In the genomic region with DNA sequence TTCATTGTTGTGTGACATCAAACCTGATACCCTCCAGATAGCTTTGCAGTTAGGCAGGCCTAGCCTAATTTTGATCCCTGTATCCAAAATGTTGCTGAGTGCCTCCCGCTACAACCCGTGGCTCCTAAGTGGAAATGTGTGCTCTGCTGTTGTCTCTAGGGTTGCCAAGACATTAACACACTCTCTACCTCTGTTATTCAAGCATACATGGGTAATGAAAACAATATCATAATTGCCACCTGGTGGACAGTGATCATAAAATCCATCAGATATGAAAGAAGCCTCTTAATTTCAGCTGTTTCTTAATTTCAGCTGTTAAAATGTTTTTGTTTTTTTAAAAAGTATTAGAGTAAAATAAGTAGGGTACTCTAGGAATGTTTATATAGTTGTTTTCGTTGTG, we compare ENCODE assay signal across 12 cellular contexts.
A peak's percentile ranks its signal among the peaks of the same experiment; 100 is the strongest.
DNase-seq lines count a peak whose midpoint lies in the region; ATAC-seq and TF ChIP-seq lines count a peak whose summit lies in the region.
"Had no signal": no experiment of that assay in that cellular context is flagged by ENCODE, and none has a peak within 500 bp of the region (broad histone marks: within the 10 kb centered on the region; RNA-seq: fewer than 3 reads in every experiment).

No MANE protein-coding gene starts in this region.

- no peaks in the 10 kb centered on the region for H3K9me3 Mint-ChIP-seq in T-helper 2 cell treated with Interferon-gamma antibody and Interleukin-4, amounts not matched to agents 5 μg/mL and 100 μg/mL, for 36 hours

- ATAC-seq in heart right ventricle (peak; percentile 61 to 95 (median 84)), GM18858 (IDR thresholded peaks at IDR 0.05; ENCODE audit: unreplicated experiment) (no peak), HG03025 (IDR thresholded peaks at IDR 0.05; ENCODE audit: low FRiP score, unreplicated experiment) (no peak), HG03108 (IDR thresholded peaks at IDR 0.05; ENCODE audit: unreplicated experiment) (no peak)

- H3K27me3 ChIP-seq in heart right ventricle: no peaks in the 10 kb centered on the region
- H3K27me3 ChIP-seq: neutrophil had no signal

- H3K27ac Mint-ChIP-seq in T-helper 2 cell treated with Interferon-gamma antibody and Interleukin-4, amounts not matched to agents 5 μg/mL and 100 μg/mL, for 36 hours: no peak overlapping the region

- TF ChIP-seq RAD21 in Ishikawa (IDR thresholded peaks at IDR 0.05; ENCODE audit: low read depth): peak; percentile 26; the same call in 1 of the 2 replicates

- DNase-seq in Ammon's horn (ENCODE audit: low spot score) (peak; percentile 40), RKO (ENCODE audit: low spot score) (peak; percentile 32), heart right ventricle (no peak)
- no peak for DNase-seq in T-helper 2 cell treated with Interferon-gamma antibody and Interleukin-4, amounts not matched to agents 5 μg/mL and 100 μg/mL, for 36 hours (ENCODE audit: low spot score)
- DNase-seq: cortex of kidney, WERI-Rb-1 had no signal

- no peaks in the 10 kb centered on the region for H3K4me1 Mint-ChIP-seq in T-helper 2 cell treated with Interferon-gamma antibody and Interleukin-4, amounts not matched to agents 5 μg/mL and 100 μg/mL, for 36 hours (ENCODE audit: low read depth)

- no peak overlapping the region for H3K4me3 ChIP-seq in heart right ventricle
- H3K4me3 ChIP-seq: thoracic aorta had no signal

- 51% methylated on average over 3 of the region's 3 CpGs for WGBS in heart right ventricle, 2 donors

- H3K36me3 ChIP-seq in heart right ventricle: no peaks in the 10 kb centered on the region
- H3K36me3 ChIP-seq: neutrophil, thoracic aorta, WERI-Rb-1 had no signal

- H3K36me3 Mint-ChIP-seq in T-helper 2 cell treated with Interferon-gamma antibody and Interleukin-4, amounts not matched to agents 5 μg/mL and 100 μg/mL, for 36 hours (ENCODE audit: low read depth): no peaks in the 10 kb centered on the region

- H3K4me3 Mint-ChIP-seq in T-helper 2 cell treated with Interferon-gamma antibody and Interleukin-4, amounts not matched to agents 5 μg/mL and 100 μg/mL, for 36 hours: no peak overlapping the region

- intact Hi-C loops in heart right ventricle (cut with DNase I): no loop called here

- TF ChIP-seq EP300 in Ishikawa (IDR thresholded peaks at IDR 0.05; ENCODE audit: borderline replicate concordance): no peak

- H3K27me3 Mint-ChIP-seq in T-helper 2 cell treated with Interferon-gamma antibody and Interleukin-4, amounts not matched to agents 5 μg/mL and 100 μg/mL, for 36 hours (ENCODE audit: low read depth): no peaks in the 10 kb centered on the region

- peak overlapping the region in 4 of 10 donors; percentile 32 to 54 (median 45) for H3K27ac ChIP-seq in heart right ventricle
- H3K27ac ChIP-seq: neutrophil, WERI-Rb-1 had no signal

- TF ChIP-seq CTCF in heart right ventricle (IDR thresholded peaks at IDR 0.05): peak in 6 of 9 donors; percentile 11 to 41 (median 21)

- H3K4me1 ChIP-seq in heart right ventricle: peaks cover 0 to 43% (median 32%) of the 10 kb centered on the region in 9 donors

- H3K9me3 ChIP-seq in heart right ventricle: peaks cover 0 to 10% (median 0%) of the 10 kb centered on the region in 11 donors
- H3K9me3 ChIP-seq: neutrophil, thoracic aorta had no signal

TF ChIP-seq in Ishikawa, 13 proteins besides CTCF, POLR2A, EP300 and RAD21:
- no peak for TF ChIP-seq EGR1 (IDR thresholded peaks at IDR 0.05)
- TF ChIP-seq CEBPB (IDR thresholded peaks at IDR 0.05): no peak
- TF ChIP-seq, protein P1, sequence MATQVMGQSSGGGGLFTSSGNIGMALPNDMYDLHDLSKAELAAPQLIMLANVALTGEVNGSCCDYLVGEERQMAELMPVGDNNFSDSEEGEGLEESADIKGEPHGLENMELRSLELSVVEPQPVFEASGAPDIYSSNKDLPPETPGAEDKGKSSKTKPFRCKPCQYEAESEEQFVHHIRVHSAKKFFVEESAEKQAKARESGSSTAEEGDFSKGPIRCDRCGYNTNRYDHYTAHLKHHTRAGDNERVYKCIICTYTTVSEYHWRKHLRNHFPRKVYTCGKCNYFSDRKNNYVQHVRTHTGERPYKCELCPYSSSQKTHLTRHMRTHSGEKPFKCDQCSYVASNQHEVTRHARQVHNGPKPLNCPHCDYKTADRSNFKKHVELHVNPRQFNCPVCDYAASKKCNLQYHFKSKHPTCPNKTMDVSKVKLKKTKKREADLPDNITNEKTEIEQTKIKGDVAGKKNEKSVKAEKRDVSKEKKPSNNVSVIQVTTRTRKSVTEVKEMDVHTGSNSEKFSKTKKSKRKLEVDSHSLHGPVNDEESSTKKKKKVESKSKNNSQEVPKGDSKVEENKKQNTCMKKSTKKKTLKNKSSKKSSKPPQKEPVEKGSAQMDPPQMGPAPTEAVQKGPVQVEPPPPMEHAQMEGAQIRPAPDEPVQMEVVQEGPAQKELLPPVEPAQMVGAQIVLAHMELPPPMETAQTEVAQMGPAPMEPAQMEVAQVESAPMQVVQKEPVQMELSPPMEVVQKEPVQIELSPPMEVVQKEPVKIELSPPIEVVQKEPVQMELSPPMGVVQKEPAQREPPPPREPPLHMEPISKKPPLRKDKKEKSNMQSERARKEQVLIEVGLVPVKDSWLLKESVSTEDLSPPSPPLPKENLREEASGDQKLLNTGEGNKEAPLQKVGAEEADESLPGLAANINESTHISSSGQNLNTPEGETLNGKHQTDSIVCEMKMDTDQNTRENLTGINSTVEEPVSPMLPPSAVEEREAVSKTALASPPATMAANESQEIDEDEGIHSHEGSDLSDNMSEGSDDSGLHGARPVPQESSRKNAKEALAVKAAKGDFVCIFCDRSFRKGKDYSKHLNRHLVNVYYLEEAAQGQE (IDR thresholded peaks at IDR 0.05; ENCODE audit: low read depth): no peak
- no peak for TF ChIP-seq ZBTB7A (IDR thresholded peaks at IDR 0.05; ENCODE audit: low read depth)
- TF ChIP-seq, protein P2, sequence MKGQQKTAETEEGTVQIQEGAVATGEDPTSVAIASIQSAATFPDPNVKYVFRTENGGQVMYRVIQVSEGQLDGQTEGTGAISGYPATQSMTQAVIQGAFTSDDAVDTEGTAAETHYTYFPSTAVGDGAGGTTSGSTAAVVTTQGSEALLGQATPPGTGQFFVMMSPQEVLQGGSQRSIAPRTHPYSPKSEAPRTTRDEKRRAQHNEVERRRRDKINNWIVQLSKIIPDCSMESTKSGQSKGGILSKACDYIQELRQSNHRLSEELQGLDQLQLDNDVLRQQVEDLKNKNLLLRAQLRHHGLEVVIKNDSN (IDR thresholded peaks at IDR 0.05): no peak
- TF ChIP-seq CREB1 (IDR thresholded peaks at IDR 0.05; ENCODE audit: low read depth): no peak
- no peak for TF ChIP-seq YY1 (IDR thresholded peaks at IDR 0.05; ENCODE audit: low read depth)
- no peak for TF ChIP-seq TAF1 (IDR thresholded peaks at IDR 0.05; ENCODE audit: low read depth)
- no peak for TF ChIP-seq TEAD4 (IDR thresholded peaks at IDR 0.05)
- TF ChIP-seq NFIC (IDR thresholded peaks at IDR 0.05): no peak
- TF ChIP-seq FOXM1 (IDR thresholded peaks at IDR 0.05; ENCODE audit: borderline replicate concordance, low read depth): no peak
- no peak for TF ChIP-seq TCF12 (IDR thresholded peaks at IDR 0.05; ENCODE audit: low read depth)
- TF ChIP-seq, protein P3, sequence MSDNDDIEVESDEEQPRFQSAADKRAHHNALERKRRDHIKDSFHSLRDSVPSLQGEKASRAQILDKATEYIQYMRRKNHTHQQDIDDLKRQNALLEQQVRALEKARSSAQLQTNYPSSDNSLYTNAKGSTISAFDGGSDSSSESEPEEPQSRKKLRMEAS (IDR thresholded peaks at IDR 0.05): no peak

Comparison
In these comparisons a context has a peak if more than half of its experiments do, and no peak if none do; other contexts are left out.
1. DNase-seq: peak in Ammon's horn (single experiment) and RKO (single experiment); none in heart right ventricle (0 of 2) and T-helper 2 cell treated with Interferon-gamma antibody and Interleukin-4, amounts not matched to agents 5 μg/mL and 100 μg/mL, for 36 hours (single experiment).
2. ATAC-seq: peak in heart right ventricle (8 of 8); none in GM18858 (single experiment), HG03025 (single experiment) and HG03108 (single experiment).